8 cellular contexts compared by ENCODE assay signal in the genomic region with DNA sequence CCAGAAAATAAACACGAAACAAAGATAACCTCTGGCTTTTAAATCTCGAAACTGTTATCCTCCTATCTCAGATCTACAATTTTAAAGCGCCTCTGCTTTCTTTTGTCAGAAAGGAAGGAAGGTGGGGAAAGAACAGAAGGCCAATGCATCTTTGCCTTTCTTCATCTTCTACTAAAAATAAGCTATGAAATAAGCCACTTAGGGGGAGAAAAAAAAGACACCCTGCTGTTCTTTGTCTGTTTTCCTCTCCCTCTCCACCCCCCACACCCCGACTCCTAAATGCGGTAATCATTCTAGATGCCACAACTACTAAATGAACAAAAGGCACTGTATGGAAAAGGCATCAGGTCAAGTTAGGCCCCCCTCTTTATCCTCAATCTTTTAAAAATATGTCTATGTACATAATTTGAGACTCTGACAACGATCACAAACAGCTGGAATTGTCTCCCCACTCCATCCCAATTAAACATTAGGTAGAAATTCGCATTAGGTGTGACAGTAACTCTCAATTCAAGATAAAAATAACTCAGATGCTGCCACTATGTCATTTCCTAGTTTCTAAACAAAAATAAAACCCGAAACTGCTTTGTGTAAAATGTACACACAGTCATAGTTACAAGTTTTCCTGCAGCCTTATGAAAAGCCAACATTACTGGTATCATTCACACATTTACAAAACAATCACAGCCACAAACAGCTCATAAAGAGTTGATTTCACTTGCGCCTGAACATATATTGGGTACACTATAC. TPM values are rescaled to one million over a fixed set of nuclear protein-coding genes. Genes with fewer than 3 reads are reported as not detected.
DNase-seq lines count a peak whose midpoint lies in the region; ATAC-seq and TF ChIP-seq lines count a peak whose summit lies in the region.

No MANE protein-coding gene starts in this region.

- peaks cover 22% of the 10 kb centered on the region for H3K36me3 Mint-ChIP-seq in nephron progenitor cell (ENCODE audit: low read depth)

- H3K36me3 ChIP-seq in adrenal gland (replicated peaks in 1 of 2), result no peaks in the 10 kb centered on the region
- no peaks in the 10 kb centered on the region for H3K36me3 ChIP-seq in urinary bladder (ENCODE audit: insufficient read depth)

- no peak overlapping the region for H3K4me3 Mint-ChIP-seq in nephron progenitor cell

- peak overlapping the region; percentile 67 for H3K4me3 ChIP-seq in GM12865 (ENCODE audit: low read depth, low read length)
- H3K4me3 ChIP-seq in adrenal gland, result peak overlapping the region in 2 of 4 donors; percentile 88 to 89
- peak overlapping the region; percentile 96 for H3K4me3 ChIP-seq in urinary bladder (ENCODE audit: low read depth, low read length)

- TF ChIP-seq CTCF in GM12865 (IDR thresholded peaks at IDR 0.05; ENCODE audit: insufficient read depth, low read depth, low read length, missing control alignments) (no peak), adrenal gland (IDR thresholded peaks at IDR 0.05) (no peak), nephron progenitor cell (IDR thresholded peaks at IDR 0.05) (no peak)

- no peak overlapping the region for H3K27ac Mint-ChIP-seq in nephron progenitor cell

- H3K27me3 Mint-ChIP-seq in nephron progenitor cell (ENCODE audit: low read depth, poor library complexity), result peaks cover 3% of the 10 kb centered on the region

- H3K4me1 Mint-ChIP-seq in nephron progenitor cell, result peaks cover 7% of the 10 kb centered on the region

- WGBS in adrenal gland, 4 donors, result 3 to 6% (median 5%) methylated on average over 9 of the region's 9 CpGs
- WGBS in urinary bladder, result 9% methylated on average over 9 of the region's 9 CpGs

- no peaks in the 10 kb centered on the region for H3K27me3 ChIP-seq in adrenal gland

- peaks cover 26 to 46% of the 10 kb centered on the region in 2 donors for H3K4me1 ChIP-seq in adrenal gland (replicated peaks in 1 of 2)
- no peaks in the 10 kb centered on the region for H3K4me1 ChIP-seq in urinary bladder (ENCODE audit: insufficient read depth)

- intact Hi-C loops in adrenal gland (cut with DNase I), result loop anchor here in 1 of 2 donors (10.0 kb wide), 1 partner anchor 116 kb away; no protein-coding TSS in a partner anchor

- ATAC-seq in HG02588 (IDR thresholded peaks at IDR 0.05; ENCODE audit: unreplicated experiment), result peak; percentile 21
- ATAC-seq in HG02840 (IDR thresholded peaks at IDR 0.05; ENCODE audit: low FRiP score, unreplicated experiment), result no peak

- DNase-seq in GM12865 (ENCODE audit: low read depth), result peak; percentile 80
- peak in 2 of 7 donors; percentile 22 to 54 for DNase-seq in adrenal gland
- peak; percentile 41 for DNase-seq in kidney tubule cell (ENCODE audit: low spot score)
- DNase-seq in activated T-cell treated with anti-CD3 and anti-CD28 coated beads, Interleukin-2, amount 50 U/mL, for 1 hour, result no peak
- DNase-seq in nephron progenitor cell, result no peak

- H3K27ac ChIP-seq in adrenal gland (peak overlapping the region; percentile 50 to 98 (median 98)), urinary bladder (ENCODE audit: low read depth) (peak overlapping the region; percentile 88)

- TF ChIP-seq POLR2A in adrenal gland (IDR thresholded peaks at IDR 0.05), result no peak

- no peaks in the 10 kb centered on the region for H3K9me3 ChIP-seq in adrenal gland (replicated peaks in 1 of 3)

- H3K9me3 Mint-ChIP-seq in nephron progenitor cell, result peaks cover 5% of the 10 kb centered on the region

RNA-seq across cellular contexts. Expression of a gene that starts 2.4 kb away (rescaled TPM):
- 100 to 1,000 TPM in 7 of 8 donors, 10 to 100 TPM in 1; 94.0 to 392 (median 187) TPM for total RNA-seq in adrenal gland
- 100 to 1,000 TPM in 1 of 3 donors, 10 to 100 TPM in 2; 48.3 to 140 (median 52.1) TPM for polyA plus RNA-seq in adrenal gland
- total RNA-seq in urinary bladder, result 86.3 TPM
- polyA plus RNA-seq in urinary bladder, result 43.0 TPM

Comparison
In these comparisons a context has a peak if more than half of its experiments do, and no peak if none do; other contexts are left out.
1. DNase-seq: peak in GM12865 (single experiment) and kidney tubule cell (single experiment); none in activated T-cell treated with anti-CD3 and anti-CD28 coated beads, Interleukin-2, amount 50 U/mL, for 1 hour (single experiment) and nephron progenitor cell (single experiment).